Comparison of ENCODE assay signal across 1 cellular context in genomic region chr10:71816931-71817631, GRCh38.
TF ChIP-seq lines count a peak whose summit lies in the region.

No MANE protein-coding gene starts in this region.

TF ChIP-seq in HCT116, 20 proteins besides CTCF, POLR2A, EP300 and RAD21 (continued from another document):
- no peak for TF ChIP-seq REST (IDR thresholded peaks at IDR 0.05; ENCODE audit: low read depth)
- no peak for TF ChIP-seq ZNF274 (IDR thresholded peaks at IDR 0.05; ENCODE audit: low read depth, low read length)
